12 cellular contexts compared by ENCODE assay signal in genomic region chr2:99487906-99488305, GRCh38. TPM values are rescaled to one million over a fixed set of nuclear protein-coding genes. Genes with fewer than 3 reads are reported as not detected.
DNase-seq lines count a peak whose midpoint lies in the region; ATAC-seq and TF ChIP-seq lines count a peak whose summit lies in the region.
"Had no signal": no experiment of that assay in that cellular context is flagged by ENCODE, and none has a peak within 500 bp of the region (broad histone marks: within the 10 kb centered on the region; RNA-seq: fewer than 3 reads in every experiment).

No MANE protein-coding gene starts in this region.

- TF ChIP-seq CTCF in HFFc6 (IDR thresholded peaks at IDR 0.05): no peak

- H3K27ac Mint-ChIP-seq in HFFc6 (peak overlapping the region; percentile 96), memory B cell (peak overlapping the region; percentile 93)
- H3K27ac Mint-ChIP-seq in activated T-helper 2 cell treated with anti-CD3 and anti-CD28 coated beads, Interferon-gamma antibody, Interleukin-2, Interleukin-4, amounts not matched to agents 10 μg/mL and 5 μg/mL and 100 μg/mL, durations not matched to agents 14 hours and 24 hours and 36 hours: no peak overlapping the region

- H3K36me3 Mint-ChIP-seq in HFFc6 (ENCODE audit: low read depth) (no peaks in the 10 kb centered on the region; the same call in 1 of the 2 replicates), memory B cell (peaks cover 3% of the 10 kb centered on the region)
- peaks cover 6% of the 10 kb centered on the region for H3K36me3 Mint-ChIP-seq in activated T-helper 2 cell treated with anti-CD3 and anti-CD28 coated beads, Interferon-gamma antibody, Interleukin-2, Interleukin-4, amounts not matched to agents 10 μg/mL and 5 μg/mL and 100 μg/mL, durations not matched to agents 14 hours and 24 hours and 36 hours (ENCODE audit: low read depth)

- no peaks in the 10 kb centered on the region for H3K9me3 Mint-ChIP-seq in HFFc6
- no peaks in the 10 kb centered on the region for H3K9me3 Mint-ChIP-seq in activated T-helper 2 cell treated with anti-CD3 and anti-CD28 coated beads, Interferon-gamma antibody, Interleukin-2, Interleukin-4, amounts not matched to agents 10 μg/mL and 5 μg/mL and 100 μg/mL, durations not matched to agents 14 hours and 24 hours and 36 hours
- H3K9me3 Mint-ChIP-seq in memory B cell: no peaks in the 10 kb centered on the region

- ATAC-seq in memory B cell (ENCODE audit: low read depth) (no peak), HG03045 (IDR thresholded peaks at IDR 0.05; ENCODE audit: unreplicated experiment) (no peak)
- ATAC-seq: sciatic nerve had no signal

- intact Hi-C loops in activated T-helper 2 cell treated with anti-CD3 and anti-CD28 coated beads, Interferon-gamma antibody, Interleukin-2, Interleukin-4, amounts not matched to agents 10 μg/mL and 5 μg/mL and 100 μg/mL, durations not matched to agents 14 hours and 24 hours and 36 hours (cut with micrococcal nuclease): no loop called here

- H3K4me1 Mint-ChIP-seq in HFFc6 (ENCODE audit: low read depth) (peaks cover 55% of the 10 kb centered on the region), memory B cell (peaks cover 31% of the 10 kb centered on the region)
- peaks cover 32% of the 10 kb centered on the region for H3K4me1 Mint-ChIP-seq in activated T-helper 2 cell treated with anti-CD3 and anti-CD28 coated beads, Interferon-gamma antibody, Interleukin-2, Interleukin-4, amounts not matched to agents 10 μg/mL and 5 μg/mL and 100 μg/mL, durations not matched to agents 14 hours and 24 hours and 36 hours (ENCODE audit: low read depth)

- H3K27me3 Mint-ChIP-seq in HFFc6 (ENCODE audit: insufficient read depth): peaks cover 3% of the 10 kb centered on the region; the same call in 1 of the 2 replicates
- H3K27me3 Mint-ChIP-seq in activated T-helper 2 cell treated with anti-CD3 and anti-CD28 coated beads, Interferon-gamma antibody, Interleukin-2, Interleukin-4, amounts not matched to agents 10 μg/mL and 5 μg/mL and 100 μg/mL, durations not matched to agents 14 hours and 24 hours and 36 hours (ENCODE audit: low read depth): peaks cover under 1% of the 10 kb centered on the region
- no peaks in the 10 kb centered on the region for H3K27me3 Mint-ChIP-seq in memory B cell

- DNase-seq in DMS79 treated with DMSO at 0.1 percent for 48 hours (lab: John Stamatoyannopoulos, UW) (peak; percentile 73), DMS79 (lab: John Stamatoyannopoulos, UW) (no peak), HFFc6 (peak; percentile 28), memory B cell (ENCODE audit: low spot score in 2 of 2) (no peak), dermis blood vessel endothelial cell (no peak), NCI-H146 treated with DMSO at 0.1 percent for 48 hours (lab: John Stamatoyannopoulos, UW; ENCODE audit: unreplicated experiment) (no peak)
- DNase-seq in activated T-helper 2 cell treated with anti-CD3 and anti-CD28 coated beads, Interferon-gamma antibody, Interleukin-2, Interleukin-4, amounts not matched to agents 10 μg/mL and 5 μg/mL and 100 μg/mL, durations not matched to agents 14 hours and 24 hours and 36 hours (ENCODE audit: low spot score): no peak
- DNase-seq: activated CD4-positive, alpha-beta T cell treated with anti-CD3 and anti-CD28 coated beads, Interleukin-2, amount 50 U/mL, for 4 hours; NCI-H1048; thyroid gland had no signal

- H3K4me3 Mint-ChIP-seq in HFFc6: peak overlapping the region; percentile 98
- H3K4me3 Mint-ChIP-seq in activated T-helper 2 cell treated with anti-CD3 and anti-CD28 coated beads, Interferon-gamma antibody, Interleukin-2, Interleukin-4, amounts not matched to agents 10 μg/mL and 5 μg/mL and 100 μg/mL, durations not matched to agents 14 hours and 24 hours and 36 hours (ENCODE audit: low read depth): peak overlapping the region; percentile 100
- H3K4me3 Mint-ChIP-seq in memory B cell: no peak overlapping the region

RNA-seq across cellular contexts. Expression of gene REV1, which starts 1.9 kb away (rescaled TPM):
- 10 to 100 TPM; 17.0 to 19.2 (median 18.6) TPM for total RNA-seq in HFFc6 (2021; fragmentation: NEBNext Ultra II Directional; extraction: Animal tissue kit (Norgen Biotek cat#: 25700))
- total RNA-seq in activated T-helper 2 cell treated with anti-CD3 and anti-CD28 coated beads, Interferon-gamma antibody, Interleukin-2, Interleukin-4, amounts not matched to agents 10 μg/mL and 5 μg/mL and 100 μg/mL, durations not matched to agents 14 hours and 24 hours and 36 hours: 39.4 and 41.3 TPM in 2 replicates
- total RNA-seq in dermis blood vessel endothelial cell: 38.9 and 47.1 TPM in 2 replicates

Comparison
In these comparisons a context has a peak if more than half of its experiments do, and no peak if none do; other contexts are left out.
1. DNase-seq: peak in DMS79 treated with DMSO at 0.1 percent for 48 hours (single experiment) and HFFc6 (single experiment); none in DMS79 (single experiment), activated T-helper 2 cell treated with anti-CD3 and anti-CD28 coated beads, Interferon-gamma antibody, Interleukin-2, Interleukin-4, amounts not matched to agents 10 μg/mL and 5 μg/mL and 100 μg/mL, durations not matched to agents 14 hours and 24 hours and 36 hours (single experiment), memory B cell (0 of 2), dermis blood vessel endothelial cell (single experiment) and NCI-H146 treated with DMSO at 0.1 percent for 48 hours (single experiment).